ENCODE assay signal across 12 cellular contexts in the genomic region with DNA sequence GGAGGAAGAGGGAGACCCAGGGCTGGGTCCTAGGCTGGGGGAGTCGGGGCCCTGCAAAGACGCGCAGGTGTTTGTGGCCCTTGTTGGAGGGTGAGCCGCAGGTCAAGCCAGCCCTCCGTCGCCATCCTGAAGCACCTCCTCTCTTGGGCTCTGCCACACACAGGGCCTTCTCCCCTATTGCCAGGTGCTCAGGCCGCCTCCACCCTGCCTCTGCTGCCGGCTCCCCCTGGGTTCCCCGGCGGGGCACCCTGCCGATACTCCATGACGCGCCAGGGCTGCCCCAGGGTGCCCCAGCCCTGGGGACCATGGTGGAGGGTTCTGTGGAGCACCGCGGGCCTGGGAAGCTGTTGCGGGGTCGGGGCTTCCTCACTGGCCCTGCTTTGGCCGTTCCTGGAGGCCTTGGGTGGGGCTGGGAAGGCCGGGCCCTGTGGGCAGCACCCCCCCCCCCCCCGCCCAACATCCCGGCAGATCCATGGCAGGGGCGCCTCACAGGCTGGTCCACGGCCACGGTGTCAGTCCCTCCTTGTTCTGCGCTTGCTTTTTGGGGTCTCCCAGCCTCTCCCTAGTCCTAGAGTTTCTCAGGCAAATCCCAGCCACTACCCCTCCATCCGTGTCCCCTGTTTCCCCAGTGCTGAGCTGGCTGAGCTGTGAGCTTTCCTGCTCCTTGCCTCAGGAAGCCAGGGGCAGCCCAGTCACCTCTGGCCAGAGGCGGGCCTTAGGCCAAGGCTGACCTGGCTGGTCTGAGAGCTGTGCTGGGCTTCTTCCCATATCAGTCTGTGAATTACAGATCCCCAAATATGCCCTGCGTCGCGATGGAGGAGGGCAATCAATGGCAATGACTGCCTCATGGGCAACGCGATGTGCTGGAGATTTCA. TPM values are rescaled to one million over a fixed set of nuclear protein-coding genes. Genes with fewer than 3 reads are reported as not detected.
DNase-seq lines count a peak whose midpoint lies in the region; ATAC-seq and TF ChIP-seq lines count a peak whose summit lies in the region.
"Had no signal": no experiment of that assay in that cellular context is flagged by ENCODE, and none has a peak within 500 bp of the region (broad histone marks: within the 10 kb centered on the region; RNA-seq: fewer than 3 reads in every experiment).

No MANE protein-coding gene starts in this region.

- no peak for DNase-seq in activated T-cell treated with anti-CD3 and anti-CD28 coated beads, Interleukin-2, amount 50 U/mL, for 4 hours
- DNase-seq in activated T-cell treated with anti-CD3 and anti-CD28 coated beads for 4 hours, result no peak
- DNase-seq in activated T-helper 2 cell treated with anti-CD3 and anti-CD28 coated beads, Interferon-gamma antibody, Interleukin-2, Interleukin-4, amounts not matched to agents 10 μg/mL and 5 μg/mL and 100 μg/mL, durations not matched to agents 14 hours and 24 hours and 36 hours (ENCODE audit: low spot score), result no peak
- DNase-seq in thoracic aorta (ENCODE audit: low spot score), result no peak
- no peak for DNase-seq in uterus
- no peak for DNase-seq in NCI-H1048 (lab: John Stamatoyannopoulos, UW)
- DNase-seq: foreskin fibroblast, NCI-H524 treated with DMSO at 0.1 percent for 48 hours had no signal

- no peaks in the 10 kb centered on the region for H3K9me3 Mint-ChIP-seq in activated T-cell treated with anti-CD3 and anti-CD28 coated beads, Interleukin-2, amount 50 U/mL, for 4 hours
- H3K9me3 Mint-ChIP-seq in activated T-helper 2 cell treated with anti-CD3 and anti-CD28 coated beads, Interferon-gamma antibody, Interleukin-2, Interleukin-4, amounts not matched to agents 10 μg/mL and 5 μg/mL and 100 μg/mL, durations not matched to agents 14 hours and 24 hours and 36 hours, result no peaks in the 10 kb centered on the region

- H3K27ac ChIP-seq in layer of hippocampus (ENCODE audit: low read depth, low read length) (peak overlapping the region; percentile 18), thoracic aorta (no peak overlapping the region), uterus (no peak overlapping the region)
- H3K27ac ChIP-seq: ascending aorta, pancreas had no signal

- intact Hi-C loops in activated T-helper 2 cell treated with anti-CD3 and anti-CD28 coated beads, Interferon-gamma antibody, Interleukin-2, Interleukin-4, amounts not matched to agents 10 μg/mL and 5 μg/mL and 100 μg/mL, durations not matched to agents 14 hours and 24 hours and 36 hours (cut with micrococcal nuclease), result loop anchor here (5.0 kb wide), 2 partner anchors 77 to 98 kb away; no protein-coding TSS in a partner anchor
- intact Hi-C loops in uterus (cut with DNase I; ENCODE audit: low total_unique reads), result no loop called here

- H3K9me3 ChIP-seq in thoracic aorta (no peaks in the 10 kb centered on the region), uterus (no peaks in the 10 kb centered on the region)
- H3K9me3 ChIP-seq: ascending aorta, pancreas had no signal

- H3K36me3 Mint-ChIP-seq in activated T-cell treated with anti-CD3 and anti-CD28 coated beads, Interleukin-2, amount 50 U/mL, for 4 hours (ENCODE audit: insufficient read depth), result no peaks in the 10 kb centered on the region
- peaks cover 5% of the 10 kb centered on the region for H3K36me3 Mint-ChIP-seq in activated T-helper 2 cell treated with anti-CD3 and anti-CD28 coated beads, Interferon-gamma antibody, Interleukin-2, Interleukin-4, amounts not matched to agents 10 μg/mL and 5 μg/mL and 100 μg/mL, durations not matched to agents 14 hours and 24 hours and 36 hours (ENCODE audit: low read depth)

- H3K4me1 Mint-ChIP-seq in activated T-cell treated with anti-CD3 and anti-CD28 coated beads, Interleukin-2, amount 50 U/mL, for 4 hours (ENCODE audit: low read depth), result peaks cover 44% of the 10 kb centered on the region
- peaks cover 45% of the 10 kb centered on the region for H3K4me1 Mint-ChIP-seq in activated T-helper 2 cell treated with anti-CD3 and anti-CD28 coated beads, Interferon-gamma antibody, Interleukin-2, Interleukin-4, amounts not matched to agents 10 μg/mL and 5 μg/mL and 100 μg/mL, durations not matched to agents 14 hours and 24 hours and 36 hours (ENCODE audit: low read depth)

- ATAC-seq in activated T-cell treated with anti-CD3 and anti-CD28 coated beads, Interleukin-2, amount 50 U/mL, for 4 hours, result no peak
- ATAC-seq in thoracic aorta (ENCODE audit: insufficient number of reproducible peaks, low FRiP score, low read depth) (no peak), HG02678 (IDR thresholded peaks at IDR 0.05; ENCODE audit: unreplicated experiment) (no peak)

- TF ChIP-seq CTCF in thoracic aorta (IDR thresholded peaks at IDR 0.05) (no peak), uterus (IDR thresholded peaks at IDR 0.05) (no peak)

- no peaks in the 10 kb centered on the region for H3K36me3 ChIP-seq in thoracic aorta
- H3K36me3 ChIP-seq in uterus, result no peaks in the 10 kb centered on the region
- H3K36me3 ChIP-seq: ascending aorta, pancreas had no signal

- TF ChIP-seq POLR2A in uterus (IDR thresholded peaks at IDR 0.05), result no peak

- peaks cover 10% of the 10 kb centered on the region for H3K27me3 ChIP-seq in layer of hippocampus (ENCODE audit: control insufficient read depth, insufficient read depth, low read length)
- H3K27me3 ChIP-seq in thoracic aorta (replicated peaks; ENCODE audit: insufficient read depth), result no peaks in the 10 kb centered on the region
- peaks cover 0 to 5% of the 10 kb centered on the region in 2 donors for H3K27me3 ChIP-seq in uterus
- H3K27me3 ChIP-seq: ascending aorta, pancreas had no signal

- H3K4me3 Mint-ChIP-seq in activated T-cell treated with anti-CD3 and anti-CD28 coated beads, Interleukin-2, amount 50 U/mL, for 4 hours, result peak overlapping the region; percentile 84
- peak overlapping the region; percentile 77 for H3K4me3 Mint-ChIP-seq in activated T-helper 2 cell treated with anti-CD3 and anti-CD28 coated beads, Interferon-gamma antibody, Interleukin-2, Interleukin-4, amounts not matched to agents 10 μg/mL and 5 μg/mL and 100 μg/mL, durations not matched to agents 14 hours and 24 hours and 36 hours (ENCODE audit: low read depth)

- H3K4me3 ChIP-seq in thoracic aorta (peak overlapping the region; percentile 69), uterus (peak overlapping the region in 1 of 2 donors; percentile 9)

- peak overlapping the region; percentile 38 for H3K27ac Mint-ChIP-seq in activated T-helper 2 cell treated with anti-CD3 and anti-CD28 coated beads, Interferon-gamma antibody, Interleukin-2, Interleukin-4, amounts not matched to agents 10 μg/mL and 5 μg/mL and 100 μg/mL, durations not matched to agents 14 hours and 24 hours and 36 hours

- no peaks in the 10 kb centered on the region for H3K27me3 Mint-ChIP-seq in activated T-cell treated with anti-CD3 and anti-CD28 coated beads, Interleukin-2, amount 50 U/mL, for 4 hours (ENCODE audit: low read depth)
- H3K27me3 Mint-ChIP-seq in activated T-helper 2 cell treated with anti-CD3 and anti-CD28 coated beads, Interferon-gamma antibody, Interleukin-2, Interleukin-4, amounts not matched to agents 10 μg/mL and 5 μg/mL and 100 μg/mL, durations not matched to agents 14 hours and 24 hours and 36 hours (ENCODE audit: low read depth), result peaks cover 9% of the 10 kb centered on the region

- H3K4me1 ChIP-seq in thoracic aorta (ENCODE audit: control insufficient read depth in 1 of 2, low read depth in 2 of 2), result peaks cover 2 to 10% of the 10 kb centered on the region in 2 donors
- H3K4me1 ChIP-seq in uterus, result peaks cover 0 to 8% of the 10 kb centered on the region in 2 donors
- H3K4me1 ChIP-seq: ascending aorta, pancreas had no signal

RNA-seq across cellular contexts. Expression of a gene that starts 2.3 kb away (rescaled TPM):
- 10 to 100 TPM; 44.6 to 57.1 (median 51.1) TPM for total RNA-seq in activated T-cell treated with anti-CD3 and anti-CD28 coated beads, Interleukin-2, amount 50 U/mL, for 4 hours
- 20.2 and 23.8 TPM in 2 replicates for total RNA-seq in activated T-helper 2 cell treated with anti-CD3 and anti-CD28 coated beads, Interferon-gamma antibody, Interleukin-2, Interleukin-4, amounts not matched to agents 10 μg/mL and 5 μg/mL and 100 μg/mL, durations not matched to agents 14 hours and 24 hours and 36 hours
- total RNA-seq in thoracic aorta (10 to 100 TPM; 14.5 to 47.6 TPM), uterus (1 to 10 TPM in 3 of 4 donors, not detected in 1; 3.3 to 9.9 (median 8.9) TPM)
